ENCODE assay signal across 12 cellular contexts in genomic region chr17:81906476-81907218, GRCh38. TPM values are rescaled to one million over a fixed set of nuclear protein-coding genes. Genes with fewer than 3 reads are reported as not detected.
DNase-seq lines count a peak whose midpoint lies in the region; TF ChIP-seq lines count a peak whose summit lies in the region.
"Had no signal": no experiment of that assay in that cellular context is flagged by ENCODE, and none has a peak within 500 bp of the region (broad histone marks: within the 10 kb centered on the region; RNA-seq: fewer than 3 reads in every experiment).

No MANE protein-coding gene starts in this region.

- H3K9me2 ChIP-seq in OCI-LY7 (ENCODE audit: insufficient read depth, low read length), result no peaks in the 10 kb centered on the region

- no peak overlapping the region for H2AFZ ChIP-seq in OCI-LY7 (ENCODE audit: low read length)

- H3K79me2 ChIP-seq in OCI-LY7 (ENCODE audit: insufficient read depth, low read depth, low read length), result peaks cover 5% of the 10 kb centered on the region; the same call in 1 of the 2 replicates

- intact Hi-C loops in OCI-LY7 (cut with micrococcal nuclease; ENCODE audit: unreplicated experiment), result no loop called here

- H3K4me3 ChIP-seq in OCI-LY7 (ENCODE audit: low read depth, low read length, poor library complexity, severe bottlenecking) (no peak overlapping the region), kidney epithelial cell (ENCODE audit: low read depth, low read length) (no peak overlapping the region)

- H3K27ac ChIP-seq in OCI-LY7 (ENCODE audit: low read depth, low read length, poor library complexity, severe bottlenecking), result no peak overlapping the region
- H3K27ac ChIP-seq: C4-2B had no signal

- BruUV-seq in OCI-LY7 (replicated peaks; lab: Mats Ljungman, UMichigan), result no TSS peak

- peaks cover 9% of the 10 kb centered on the region for H3K27me3 ChIP-seq in kidney epithelial cell (ENCODE audit: control insufficient read depth, insufficient read depth, low read length)

- CTCF ChIA-PET in OCI-LY7 (lab: Charles Lee; ENCODE audit: unreplicated experiment), result no interaction called here

- POLR2A ChIA-PET in OCI-LY7 (lab: Charles Lee), result no interaction called here

- no peak overlapping the region for H3K4me2 ChIP-seq in OCI-LY7 (ENCODE audit: low read length)

- 0 out of 2 replicates have a peak, but pooled peaks have one; percentile 24 for TF ChIP-seq CTCF in GM12874 (IDR thresholded peaks at IDR 0.05; ENCODE audit: insufficient read depth, low read depth, low read length)
- peak; percentile 71 for TF ChIP-seq CTCF in OCI-LY7 (conservative IDR thresholded peaks at IDR 0.05; ENCODE audit: low read length)
- TF ChIP-seq CTCF in kidney epithelial cell (IDR thresholded peaks at IDR 0.05; ENCODE audit: insufficient read depth, low read length, poor library complexity, severe bottlenecking), result peak; percentile 42

- H3K4me1 ChIP-seq in OCI-LY7 (ENCODE audit: insufficient read depth, low read length, poor library complexity, severe bottlenecking), result peaks cover 11% of the 10 kb centered on the region

- H4K20me1 ChIP-seq in OCI-LY7 (ENCODE audit: insufficient read depth, low read length), result no peaks in the 10 kb centered on the region; the same call in 1 of the 2 replicates

- in situ Hi-C loops in Caki2 (cut with HindIII; ENCODE audit: low pct_unique_long_range_greater_than_20kb, low sequenced_read_pairs), result no loop called here

- no peaks in the 10 kb centered on the region for H3K9me3 ChIP-seq in OCI-LY7 (ENCODE audit: low read length)

- DNase-seq in Caki2 (ENCODE audit: low read depth) (peak; percentile 20), OCI-LY7 (ENCODE audit: low spot score) (peak; percentile 61), kidney epithelial cell (ENCODE audit: low read depth) (no peak), AG08396 (ENCODE audit: low spot score) (no peak), NCI-H128 (lab: John Stamatoyannopoulos, UW; ENCODE audit: unreplicated experiment) (no peak), LoVo (ENCODE audit: low spot score) (no peak)
- DNase-seq: activated B cell treated with CpG ODN at 0.5 μM for 24 hours; NCI-H187; NCI-H524; stimulated activated CD4-positive, alpha-beta T cell treated with anti-CD3 and anti-CD28 coated beads, Interleukin-1b, Interleukin-23, amount 100 ng/mL, for 48 hours had no signal

- H3K36me3 ChIP-seq in OCI-LY7 (ENCODE audit: insufficient read depth, low read length) (peaks cover 32% of the 10 kb centered on the region; the same call in 1 of the 2 replicates), kidney epithelial cell (ENCODE audit: control insufficient read depth, insufficient read depth, low read length) (no peaks in the 10 kb centered on the region)

RNA-seq across cellular contexts. Expression of gene PCYT2, which starts 4.6 kb away (rescaled TPM):
- total RNA-seq in Caki2 (2014; rRNA removed; shearing (Covaris generic); ENCODE audit: low replicate concordance), result 26.2 and 59.9 TPM in 2 replicates
- total RNA-seq in OCI-LY7 (2014; rRNA removed; shearing (Covaris generic)), result 70.1 and 70.4 TPM in 2 replicates
- total RNA-seq in OCI-LY7 (2022) (104 and 108 TPM in 2 replicates), kidney epithelial cell (30.4 and 41.1 TPM in 2 replicates)

RNA-seq across cellular contexts. Expression of gene NPB, which starts 4.6 kb away (rescaled TPM):
- 0.07 and 5.4 TPM in 2 replicates for total RNA-seq in Caki2 (2014; rRNA removed; shearing (Covaris generic); ENCODE audit: low replicate concordance)
- 3.2 and 3.9 TPM in 2 replicates for total RNA-seq in OCI-LY7 (2014; rRNA removed; shearing (Covaris generic))
- total RNA-seq in OCI-LY7 (2022) (2.5 and 2.8 TPM in 2 replicates), kidney epithelial cell (1.2 and 1.9 TPM in 2 replicates)

RNA-seq across cellular contexts. Expression of gene SIRT7, which starts 11.3 kb away (rescaled TPM):
- 46.1 and 67.8 TPM in 2 replicates for total RNA-seq in Caki2 (2014; rRNA removed; shearing (Covaris generic); ENCODE audit: low replicate concordance)
- total RNA-seq in OCI-LY7 (2014; rRNA removed; shearing (Covaris generic)), result 43.3 and 49.1 TPM in 2 replicates
- 57.6 and 69.3 TPM in 2 replicates for total RNA-seq in OCI-LY7 (2022)
- total RNA-seq in kidney epithelial cell, result 26.4 and 31.3 TPM in 2 replicates

RNA-seq across cellular contexts. Expression of gene ANAPC11, which starts 15.1 kb away (rescaled TPM):
- total RNA-seq in Caki2 (2014; rRNA removed; shearing (Covaris generic); ENCODE audit: low replicate concordance), result 220 and 309 TPM in 2 replicates
- total RNA-seq in OCI-LY7 (2014; rRNA removed; shearing (Covaris generic)), result 265 and 315 TPM in 2 replicates
- total RNA-seq in OCI-LY7 (2022) (225 and 227 TPM in 2 replicates), kidney epithelial cell (205 and 232 TPM in 2 replicates)

RNA-seq across cellular contexts. Expression of gene ALYREF, which starts 15.3 kb away (rescaled TPM):
- 279 and 312 TPM in 2 replicates for total RNA-seq in Caki2 (2014; rRNA removed; shearing (Covaris generic); ENCODE audit: low replicate concordance)
- total RNA-seq in OCI-LY7 (2014; rRNA removed; shearing (Covaris generic)), result 474 and 621 TPM in 2 replicates
- total RNA-seq in OCI-LY7 (2022) (377 and 431 TPM in 2 replicates), kidney epithelial cell (143 and 151 TPM in 2 replicates)

Comparison
In these comparisons a context has a peak if more than half of its experiments do, and no peak if none do; other contexts are left out.
1. DNase-seq: peak in Caki2 (single experiment) and OCI-LY7 (single experiment); none in kidney epithelial cell (single experiment), AG08396 (single experiment), NCI-H128 (single experiment) and LoVo (single experiment).
2. Peak in every context shown above with its lines, with median percentiles within 50 percentile points of each other: CTCF ChIP-seq.